In genomic region chr5:53475320-53475719, GRCh38 we compare ENCODE assay signal across 8 cellular contexts. TPM values are rescaled to one million over a fixed set of nuclear protein-coding genes. Genes with fewer than 3 reads are reported as not detected.
"Had no signal": no experiment of that assay in that cellular context is flagged by ENCODE, and none has a peak within 500 bp of the region (broad histone marks: within the 10 kb centered on the region; RNA-seq: fewer than 3 reads in every experiment).

No MANE protein-coding gene starts in this region.

- ATAC-seq: HCT116 had no signal

- H3K4me3 ChIP-seq: GM23248, HAP-1 had no signal

- H3K27ac Mint-ChIP-seq: IgD-negative memory B cell had no signal

- H3K9ac ChIP-seq: GM23248 had no signal

- DNase-seq: GM23248, GOT3, H7, KG1 had no signal

- H3K27ac ChIP-seq: GM23248 had no signal

- H2AFZ ChIP-seq: GM23248 had no signal

- H3K9me3 ChIP-seq: HAP-1 had no signal

- H3K4me3 Mint-ChIP-seq: IgD-negative memory B cell had no signal

- H3K4me1 ChIP-seq: HAP-1 had no signal

- H3K36me3 ChIP-seq: HAP-1 had no signal

RNA-seq across cellular contexts. Expression of gene FST, which starts 5.1 kb away (rescaled TPM):
- total RNA-seq: HT-29 had no signal
- polyA plus RNA-seq: IgD-negative memory B cell had no signal
